ENCODE assay signal across 22 cellular contexts in the genomic region with DNA sequence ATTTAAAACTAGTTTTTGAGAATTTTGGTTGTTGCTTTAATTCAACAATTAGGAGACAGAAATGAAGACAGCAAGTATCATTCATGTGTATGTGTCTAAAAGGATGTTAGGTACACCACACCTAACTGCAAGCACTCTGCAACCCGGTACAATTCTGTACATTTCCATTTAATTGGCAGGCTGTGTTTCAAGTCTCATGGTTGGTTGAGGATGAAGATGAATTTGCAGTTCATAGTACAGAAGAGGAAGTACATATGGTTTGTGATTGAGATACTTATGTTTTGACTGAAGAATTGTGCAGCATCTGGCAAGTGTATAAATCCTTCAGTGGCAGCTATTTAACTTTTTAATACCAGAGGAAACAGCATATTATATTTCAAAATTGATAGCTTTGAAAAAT.
DNase-seq lines count a peak whose midpoint lies in the region; ATAC-seq and TF ChIP-seq lines count a peak whose summit lies in the region.
"Had no signal": no experiment of that assay in that cellular context is flagged by ENCODE, and none has a peak within 500 bp of the region (broad histone marks: within the 10 kb centered on the region; RNA-seq: fewer than 3 reads in every experiment).

No MANE protein-coding gene starts in this region.

- H4K5ac ChIP-seq in H9 (ENCODE audit: insufficient read length, low read depth, low read length): no peak overlapping the region

- no peak overlapping the region for H2BK5ac ChIP-seq in H9 (ENCODE audit: insufficient read length, low read length)

- H3K79me1 ChIP-seq in H9 (ENCODE audit: insufficient read depth, low read depth, low read length, poor library complexity, severe bottlenecking): no peaks in the 10 kb centered on the region

- H3K27ac ChIP-seq in H9 (ENCODE audit: insufficient read length, low read depth, low read length): no peak overlapping the region
- H3K27ac ChIP-seq: colonic mucosa, spleen, testis, VCaP had no signal

- H3K4me2 ChIP-seq in H9 (ENCODE audit: insufficient read depth, insufficient read length, low read length): no peak overlapping the region

- no peaks in the 10 kb centered on the region for H3K23me2 ChIP-seq in H9 (ENCODE audit: insufficient read length, low read depth, low read length, poor library complexity, severe bottlenecking)

- H3T11ph ChIP-seq in H9 (ENCODE audit: low read length): no peak overlapping the region

- no peak overlapping the region for H2BK15ac ChIP-seq in H9 (ENCODE audit: low read depth, low read length)

- no peak overlapping the region for H3K23ac ChIP-seq in H9 (ENCODE audit: insufficient read length, low read depth, low read length)

- H3K18ac ChIP-seq in H9 (ENCODE audit: insufficient read length, low read depth, low read length): no peak overlapping the region

- H3K36me3 Mint-ChIP-seq in H9 (ENCODE audit: insufficient read depth in 1 of 3, low read depth in 3 of 3) (no peaks in the 10 kb centered on the region), memory B cell (no peaks in the 10 kb centered on the region)
- H3K36me3 Mint-ChIP-seq: activated CD4-positive, alpha-beta memory T cell treated with anti-CD3 and anti-CD28 coated beads for 36 hours; activated naive CD4-positive, alpha-beta T cell treated with anti-CD3 and anti-CD28 coated beads, Interleukin-2, amount 50 U/mL, for 72 hours; naive thymus-derived CD4-positive, alpha-beta T cell had no signal

- H3K56ac ChIP-seq in H9 (ENCODE audit: insufficient read length, low read depth, low read length): no peak overlapping the region

- H2AFZ ChIP-seq in H9 (ENCODE audit: low read length): no peak overlapping the region

- H3K27me3 Mint-ChIP-seq in H9 (ENCODE audit: low read depth): no peaks in the 10 kb centered on the region
- H3K27me3 Mint-ChIP-seq in memory B cell: no peaks in the 10 kb centered on the region
- H3K27me3 Mint-ChIP-seq: activated CD4-positive, alpha-beta memory T cell treated with anti-CD3 and anti-CD28 coated beads for 36 hours; naive thymus-derived CD4-positive, alpha-beta T cell; T-helper 17 cell had no signal

- no peak overlapping the region for H3K14ac ChIP-seq in H9 (ENCODE audit: insufficient read depth, low read length)

- no peaks in the 10 kb centered on the region for H3K27me3 ChIP-seq in H9 (ENCODE audit: insufficient read depth, low read length)
- H3K27me3 ChIP-seq: colonic mucosa, spleen, testis had no signal

- H3K79me2 ChIP-seq in H9 (ENCODE audit: insufficient read depth, low read length): no peaks in the 10 kb centered on the region

- H3K9me3 Mint-ChIP-seq in H9 (no peaks in the 10 kb centered on the region), memory B cell (no peaks in the 10 kb centered on the region)

- H4K20me1 ChIP-seq in H9 (ENCODE audit: control insufficient read depth, insufficient read depth, insufficient read length): no peaks in the 10 kb centered on the region

- H4K91ac ChIP-seq in H9 (ENCODE audit: insufficient read length, low read depth, low read length): no peak overlapping the region

- no peak overlapping the region for H4K8ac ChIP-seq in H9 (replicated peaks; ENCODE audit: insufficient read length, low read depth, low read length)

- H3K9ac ChIP-seq in H9 (ENCODE audit: extremely low read depth, insufficient read length, low read length): no peak overlapping the region

- H3K4me3 Mint-ChIP-seq in H9 (no peak overlapping the region), memory B cell (no peak overlapping the region)
- H3K4me3 Mint-ChIP-seq: activated CD4-positive, alpha-beta memory T cell treated with anti-CD3 and anti-CD28 coated beads for 36 hours; naive thymus-derived CD4-positive, alpha-beta T cell; T-helper 17 cell had no signal

- H2BK20ac ChIP-seq in H9 (ENCODE audit: low read depth, low read length, poor library complexity, severe bottlenecking): no peak overlapping the region

- WGBS in H9 (ENCODE audit: extremely low coverage, insufficient read length, low lambda C conversion rate): no CpG with 5 or more reads among the region's 1 CpG

- H3K4me1 Mint-ChIP-seq in H9 (peaks cover 55% of the 10 kb centered on the region in 2 experiments), memory B cell (peaks cover 8% of the 10 kb centered on the region)
- H3K4me1 Mint-ChIP-seq: naive thymus-derived CD4-positive, alpha-beta T cell; T-helper 17 cell had no signal

- no peaks in the 10 kb centered on the region for H3K9me3 ChIP-seq in H9 (ENCODE audit: control insufficient read depth, low read depth, low read length)
- H3K9me3 ChIP-seq: colonic mucosa, spleen, testis had no signal

- peak; percentile 79 for ATAC-seq in GM18519 (IDR thresholded peaks at IDR 0.05; ENCODE audit: low FRiP score, unreplicated experiment)
- peak; percentile 37 for ATAC-seq in memory B cell (ENCODE audit: low read depth)
- no peak for ATAC-seq in HG03280 (IDR thresholded peaks at IDR 0.05; ENCODE audit: unreplicated experiment)
- ATAC-seq: activated naive CD4-positive, alpha-beta T cell treated with anti-CD3 and anti-CD28 coated beads, Interleukin-2, amount 50 U/mL, for 72 hours; naive thymus-derived CD4-positive, alpha-beta T cell; PC-3; T-helper 17 cell had no signal

- H3K27ac Mint-ChIP-seq in H9 (peak overlapping the region in 2 of 3 experiments; percentile 42 to 61; a peak in 2 of 7 replicates), memory B cell (no peak overlapping the region)
- H3K27ac Mint-ChIP-seq: activated CD4-positive, alpha-beta memory T cell treated with anti-CD3 and anti-CD28 coated beads for 36 hours; activated naive CD4-positive, alpha-beta T cell treated with anti-CD3 and anti-CD28 coated beads, Interleukin-2, amount 50 U/mL, for 72 hours; naive thymus-derived CD4-positive, alpha-beta T cell; T-helper 17 cell had no signal

- no peak overlapping the region for H2BK12ac ChIP-seq in H9 (ENCODE audit: insufficient read length, low read depth, low read length)

- H2AK5ac ChIP-seq in H9 (ENCODE audit: insufficient read length, low read length): no peak overlapping the region

- TF ChIP-seq CTCF in H9 (conservative IDR thresholded peaks at IDR 0.05): no peak

- DNase-seq in H9: no peak
- DNase-seq in NCI-H524 treated with DMSO at 0.1 percent for 48 hours (lab: John Stamatoyannopoulos, UW): peak; percentile 87
- no peak for DNase-seq in memory B cell (ENCODE audit: low spot score in 2 of 2)
- no peak for DNase-seq in cerebellum (ENCODE audit: low spot score)
- no peak for DNase-seq in pons (ENCODE audit: low spot score)
- DNase-seq: activated CD4-positive, alpha-beta memory T cell treated with anti-CD3 and anti-CD28 coated beads for 36 hours; AML-193; colonic mucosa; Karpas-422; kidney; mammary epithelial cell; naive thymus-derived CD4-positive, alpha-beta T cell; NCI-H1105 treated with DMSO at 0.1 percent for 48 hours; PC-3; SIG-M5; spleen; T-helper 17 cell; testis had no signal

- peaks cover 7% of the 10 kb centered on the region; the same call in 1 of the 2 replicates for H3K4me1 ChIP-seq in H9 (ENCODE audit: insufficient read depth, low read length)
- H3K4me1 ChIP-seq: colonic mucosa, spleen, testis had no signal

- no peak overlapping the region for H2BK120ac ChIP-seq in H9 (ENCODE audit: low read depth, low read length, poor library complexity, severe bottlenecking)

- H3K4ac ChIP-seq in H9 (ENCODE audit: low read depth, low read length): no peak overlapping the region
